Comparison of ENCODE assay signal across 19 cellular contexts in the genomic region with DNA sequence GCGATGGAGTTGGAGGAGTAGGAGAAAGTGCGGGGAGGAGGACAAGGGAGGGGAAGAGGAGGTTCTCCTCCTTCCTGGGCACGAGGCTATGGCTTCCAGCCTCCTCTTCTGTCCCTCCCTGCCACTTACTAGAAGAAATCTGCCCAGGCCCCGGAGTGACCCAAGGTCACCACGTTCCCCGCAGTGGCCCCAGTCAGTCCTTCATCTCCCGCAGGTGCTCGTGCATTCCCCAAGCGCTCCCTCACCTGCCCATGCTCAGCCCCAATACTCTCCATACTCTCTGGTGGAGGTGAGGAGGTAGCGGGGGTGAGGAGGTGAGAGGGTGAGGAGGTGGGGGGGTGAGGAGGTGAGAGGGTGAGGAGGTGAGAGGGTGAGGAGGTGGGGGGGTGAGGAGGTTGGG.
"Had no signal": no experiment of that assay in that cellular context is flagged by ENCODE, and none has a peak within 500 bp of the region (broad histone marks: within the 10 kb centered on the region; RNA-seq: fewer than 3 reads in every experiment).

No MANE protein-coding gene starts in this region.

- H3K9me3 ChIP-seq: SK-N-SH had no signal

- DNase-seq: Kasumi-1, MM.1S, NCI-H1436, NCI-H187, NCI-H2029, NCI-H2081 treated with DMSO at 0.1 percent for 48 hours, NCI-H2171, NCI-H226, NCI-H446, NCI-H510A, NCI-H524 treated with DMSO at 0.1 percent for 48 hours, NCI-H69, NCI-H774, SHP77, SK-N-SH had no signal

- H3K27ac ChIP-seq: KMS-11, RWPE1 had no signal

- H3K27ac Mint-ChIP-seq: IgD-negative memory B cell had no signal

- H3K9ac ChIP-seq: KMS-11, SK-N-SH had no signal

- H3K4me3 Mint-ChIP-seq: IgD-negative memory B cell had no signal

- H3K4me3 ChIP-seq: K562 had no signal

- FAIRE-seq: K562 had no signal

- H3K4me2 ChIP-seq: KMS-11, SK-N-SH had no signal
